In genomic region chr10:114274616-114275453, GRCh38 we compare ENCODE assay signal across 26 cellular contexts. TPM values are rescaled to one million over a fixed set of nuclear protein-coding genes. Genes with fewer than 3 reads are reported as not detected.
DNase-seq lines count a peak whose midpoint lies in the region; ATAC-seq, FAIRE-seq and TF ChIP-seq lines count a peak whose summit lies in the region.
"Had no signal": no experiment of that assay in that cellular context is flagged by ENCODE, and none has a peak within 500 bp of the region (broad histone marks: within the 10 kb centered on the region; RNA-seq: fewer than 3 reads in every experiment).

No MANE protein-coding gene starts in this region.

- H3K4me1 ChIP-seq in HepG2 (ENCODE audit: insufficient read depth, low read length) (0 out of 2 replicates have a peak, but pooled peaks cover 6% of the 10 kb centered on the region), tibial artery (peaks cover 0 to 13% (median 6%) of the 10 kb centered on the region in 4 donors), neural progenitor cell (no peaks in the 10 kb centered on the region)
- H3K4me1 ChIP-seq: BE2C had no signal

- POLR2A ChIA-PET in HEK293T (lab: Yijun Ruan, JAX) (no interaction called here), HepG2 (lab: Yijun Ruan, JAX) (no interaction called here)

- no peak overlapping the region for H3K27ac Mint-ChIP-seq in neural progenitor cell
- H3K27ac Mint-ChIP-seq: GM23338, IgD-negative memory B cell had no signal

- H3K4me2 ChIP-seq in HepG2 (ENCODE audit: low read depth, low read length) (no peak overlapping the region), neural progenitor cell (no peak overlapping the region)
- H3K4me2 ChIP-seq: GM23338 had no signal

- no peak for ATAC-seq in HepG2
- ATAC-seq: GM23338, HCT116 had no signal

- no peak overlapping the region for H3K4me3 Mint-ChIP-seq in neural progenitor cell
- H3K4me3 Mint-ChIP-seq: CD4-positive, CD25-positive, alpha-beta regulatory T cell; CD8-positive, alpha-beta memory T cell; GM23338; IgD-negative memory B cell had no signal

- no peaks in the 10 kb centered on the region for H3K27me3 ChIP-seq in bronchial epithelial cell (ENCODE audit: control insufficient read depth, insufficient read depth, low read length)
- peaks cover 4 to 20% of the 10 kb centered on the region in 2 experiments; a peak in 3 of 5 replicates for H3K27me3 ChIP-seq in HepG2 (ENCODE audit: control insufficient read depth in 1 of 2, insufficient read depth in 2 of 2, low read length in 2 of 2)
- peaks cover 0 to 18% of the 10 kb centered on the region in 2 donors for H3K27me3 ChIP-seq in tibial artery
- no peaks in the 10 kb centered on the region for H3K27me3 ChIP-seq in neural progenitor cell
- H3K27me3 ChIP-seq: BE2C had no signal

- no peaks in the 10 kb centered on the region for H3K36me3 ChIP-seq in bronchial epithelial cell (ENCODE audit: control insufficient read depth, insufficient read depth, low read length)
- no peaks in the 10 kb centered on the region for H3K36me3 ChIP-seq in HepG2 (replicated peaks in 1 of 2; ENCODE audit: control insufficient read depth in 1 of 2, insufficient read depth in 2 of 2, low read length in 2 of 2)
- H3K36me3 ChIP-seq in tibial artery = no peaks in the 10 kb centered on the region
- no peaks in the 10 kb centered on the region for H3K36me3 ChIP-seq in neural progenitor cell
- H3K36me3 ChIP-seq: BE2C had no signal

- H3F3A ChIP-seq in neural progenitor cell (ENCODE audit: low read depth) = no peaks in the 10 kb centered on the region

- H3K4me3 ChIP-seq in bronchial epithelial cell (ENCODE audit: low read depth, low read length) (no peak overlapping the region), HepG2 (replicated peaks in 1 of 3; ENCODE audit: insufficient read depth in 1 of 3, low read depth in 2 of 3, low read length in 3 of 3) (no peak overlapping the region), tibial artery (no peak overlapping the region), neural progenitor cell (no peak overlapping the region)
- H3K4me3 ChIP-seq: GM23338 had no signal

- H3K36me3 Mint-ChIP-seq in neural progenitor cell = no peaks in the 10 kb centered on the region
- H3K36me3 Mint-ChIP-seq: CD4-positive, CD25-positive, alpha-beta regulatory T cell; CD8-positive, alpha-beta memory T cell had no signal

- in situ Hi-C loops in HepG2 (cut with HindIII; ENCODE audit: extremely low pct_ligation_motif_present, low pct_unique_long_range_greater_than_20kb) = no loop called here

- H3K27me3 Mint-ChIP-seq in neural progenitor cell (ENCODE audit: insufficient read depth, low read depth) = peaks cover 7% of the 10 kb centered on the region

- intact Hi-C loops in HepG2 (cut with micrococcal nuclease; ENCODE audit: unreplicated experiment) = no loop called here
- intact Hi-C loops in tibial artery (cut with DNase I; ENCODE audit: low total_unique reads) = no loop called here

- TF ChIP-seq CTCF in bronchial epithelial cell (IDR thresholded peaks at IDR 0.05; ENCODE audit: insufficient read depth, low read length, severe bottlenecking) (no peak), HepG2 (CRISPR knock-in tag; IDR thresholded peaks at IDR 0.05) (no peak), tibial artery (IDR thresholded peaks at IDR 0.05) (no peak), neural progenitor cell (IDR thresholded peaks at IDR 0.05) (no peak)

- H3K79me2 ChIP-seq in HepG2 (ENCODE audit: insufficient read depth, low read length) (no peaks in the 10 kb centered on the region), neural progenitor cell (ENCODE audit: low read depth) (no peaks in the 10 kb centered on the region)

- no peak overlapping the region for H3K27ac ChIP-seq in HepG2 (ENCODE audit: extremely low read length, insufficient read depth, low read length)
- H3K27ac ChIP-seq in tibial artery = no peak overlapping the region
- no peak overlapping the region for H3K27ac ChIP-seq in neural progenitor cell

- CTCF ChIA-PET in HEK293T (lab: Yijun Ruan, JAX) (no interaction called here), HepG2 (lab: Yijun Ruan, JAX; ENCODE audit: low intra/inter-chr PET ratio, low total read pairs) (no interaction called here)

- peak; percentile 40 for FAIRE-seq in bronchial epithelial cell (lab: Jason Lieb, UNC)
- no peak for FAIRE-seq in HepG2 (lab: Jason Lieb, UNC)
- FAIRE-seq: A204.1, GM12891, H54, HTR-8/SVneo had no signal

- DNase-seq in HEK293T (ENCODE audit: extremely low spot score) (no peak), bronchial epithelial cell (ENCODE audit: low read depth) (no peak), HepG2 (ENCODE audit: low spot score) (no peak), tibial artery (peak; percentile 20 to 35), neural progenitor cell (ENCODE audit: low spot score) (no peak), NCI-H69 (lab: John Stamatoyannopoulos, UW) (no peak)
- no peak for DNase-seq in activated CD4-positive, alpha-beta T cell treated with anti-CD3 and anti-CD28 coated beads for 1 hour
- DNase-seq: ACHN; BE2C; C1 segment of cervical spinal cord; CD4-positive, CD25-positive, alpha-beta regulatory T cell; CD8-positive, alpha-beta memory T cell; COR-L47; DMS 273 treated with DMSO at 0.1 percent for 48 hours; DMS53; DND-41; EL; KBM-7 had no signal

- TF ChIP-seq RAD21 in HepG2 (CRISPR knock-in tag; IDR thresholded peaks at IDR 0.05) = no peak

- H3K9me3 ChIP-seq in HepG2 (ENCODE audit: low read length) = no peaks in the 10 kb centered on the region
- no peaks in the 10 kb centered on the region for H3K9me3 ChIP-seq in tibial artery
- H3K9me3 ChIP-seq in neural progenitor cell (ENCODE audit: low read depth) = no peaks in the 10 kb centered on the region
- H3K9me3 ChIP-seq: BE2C had no signal

- no peak for TF ChIP-seq POLR2A in HepG2 (IDR thresholded peaks at IDR 0.05; ENCODE audit: insufficient read depth in 1 of 2, low read depth in 2 of 2, low read length in 2 of 2)

- TF ChIP-seq EP300 in HepG2 (IDR thresholded peaks at IDR 0.05; ENCODE audit: low read depth in 2 of 2, low read length in 2 of 2) = no peak
- no peak for TF ChIP-seq EP300 in HepG2 (CRISPR knock-in tag; IDR thresholded peaks at IDR 0.05; ENCODE audit: borderline replicate concordance)

- H4K20me1 ChIP-seq in HepG2 (ENCODE audit: insufficient read depth, low read length) = no peaks in the 10 kb centered on the region
- H4K20me1 ChIP-seq in neural progenitor cell (ENCODE audit: low read depth) = no peaks in the 10 kb centered on the region

- WGBS in HepG2 (ENCODE audit: low lambda C conversion rate) = 53% methylated on average over 14 of the region's 16 CpGs

- no peaks in the 10 kb centered on the region for H3K4me1 Mint-ChIP-seq in neural progenitor cell
- H3K4me1 Mint-ChIP-seq: CD4-positive, CD25-positive, alpha-beta regulatory T cell; CD8-positive, alpha-beta memory T cell; GM23338 had no signal

- peaks cover 3% of the 10 kb centered on the region for H3K9me3 Mint-ChIP-seq in neural progenitor cell
- H3K9me3 Mint-ChIP-seq: CD4-positive, CD25-positive, alpha-beta regulatory T cell; GM23338; IgD-negative memory B cell had no signal

- no peak overlapping the region for H3K9ac ChIP-seq in HepG2 (ENCODE audit: insufficient read depth, low read depth, low read length)
- H3K9ac ChIP-seq in neural progenitor cell = no peak overlapping the region

- BruUV-seq in HepG2 (replicated peaks; lab: Mats Ljungman, UMichigan) = no TSS peak

- H2AFZ ChIP-seq in HepG2 (ENCODE audit: low read length) (no peak overlapping the region), neural progenitor cell (replicated peaks) (no peak overlapping the region)
- H2AFZ ChIP-seq: GM23338 had no signal

TF ChIP-seq in HepG2, 621 proteins besides CTCF, POLR2A, EP300 and RAD21:
- TF ChIP-seq, protein P1, sequence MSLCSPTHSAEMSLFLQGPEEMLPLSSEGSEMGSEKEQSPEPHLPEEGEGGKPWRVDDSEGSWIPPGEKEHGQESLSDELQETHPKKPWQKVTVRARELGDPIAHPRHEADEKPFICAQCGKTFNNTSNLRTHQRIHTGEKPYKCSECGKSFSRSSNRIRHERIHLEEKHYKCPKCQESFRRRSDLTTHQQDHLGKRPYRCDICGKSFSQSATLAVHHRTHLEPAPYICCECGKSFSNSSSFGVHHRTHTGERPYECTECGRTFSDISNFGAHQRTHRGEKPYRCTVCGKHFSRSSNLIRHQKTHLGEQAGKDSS (CRISPR knock-in tag; IDR thresholded peaks at IDR 0.05; ENCODE audit: borderline replicate concordance, low read depth) = no peak
- peak; percentile 89 for TF ChIP-seq ATF7 (IDR thresholded peaks at IDR 0.05)
- no peak for TF ChIP-seq ATF7 (CRISPR knock-in tag; IDR thresholded peaks at IDR 0.05)

RNA-seq across cellular contexts. Expression of gene VWA2, which starts 35.8 kb away (rescaled TPM):
- total RNA-seq in bronchial epithelial cell (1.8 and 3.9 TPM in 2 replicates), HepG2 (2016; rRNA removed; fragmentation: Illumina TruSeq; extraction: Trizol) (not detected in 2 replicates), neural progenitor cell (ENCODE audit: low replicate concordance) (0.09 TPM in 1 of 2 replicates, not detected in the other)
- not detected in 2 replicates for total RNA-seq in HepG2 (2016; cell fraction: cytosol; rRNA removed; fragmentation: Illumina TruSeq; extraction: Trizol; ENCODE audit: low read depth)
- not detected in 2 replicates for total RNA-seq in HepG2 (2016; cell fraction: insoluble cytoplasmic fraction; rRNA removed; fragmentation: Illumina TruSeq; extraction: Trizol)
- total RNA-seq in HepG2 (2016; cell fraction: membrane; rRNA removed; fragmentation: Illumina TruSeq; extraction: Trizol) = not detected in 2 replicates
- total RNA-seq in HepG2 (2016; cell fraction: nucleus; rRNA removed; fragmentation: Illumina TruSeq; extraction: Trizol) = not detected in 2 replicates
- not detected in 2 replicates for polyA plus RNA-seq in HepG2 (2011; rRNA removed)
- not detected in 2 replicates for polyA plus RNA-seq in HepG2 (2011; cell fraction: cytosol; rRNA removed)
- not detected in 2 replicates for polyA plus RNA-seq in HepG2 (2011; cell fraction: nucleus; rRNA removed)
- not detected in 2 replicates for polyA plus RNA-seq in HepG2 (2012)
- not detected in 2 replicates for polyA plus RNA-seq in HepG2 (2016; cell fraction: cytosol; fragmentation: Illumina TruSeq; extraction: Trizol; ENCODE audit: low read depth)
- polyA plus RNA-seq in HepG2 (2016; cell fraction: insoluble cytoplasmic fraction; fragmentation: Illumina TruSeq; extraction: Trizol; ENCODE audit: low read depth) = not detected in 2 replicates
- polyA plus RNA-seq in HepG2 (2016; cell fraction: membrane; fragmentation: Illumina TruSeq; extraction: Trizol; ENCODE audit: low read depth) = not detected in 2 replicates
- polyA plus RNA-seq in HepG2 (2016; cell fraction: nucleus; fragmentation: Illumina TruSeq; extraction: Trizol; ENCODE audit: insufficient read depth, low read depth) = not detected in 2 replicates
- 0.07 TPM in 1 of 2 replicates, not detected in the other for polyA minus RNA-seq in HepG2 (2011; rRNA and poly(A)+ RNA removed; ENCODE audit: low replicate concordance)
- not detected in 2 replicates for polyA minus RNA-seq in HepG2 (2011; cell fraction: cytosol; rRNA and poly(A)+ RNA removed)
- not detected in 2 replicates for polyA minus RNA-seq in HepG2 (2011; cell fraction: nucleus; rRNA and poly(A)+ RNA removed)
- total RNA-seq: CD8-positive, alpha-beta memory T cell; G401 had no signal
- polyA plus RNA-seq: CD4-positive, CD25-positive, alpha-beta regulatory T cell; CD8-positive, alpha-beta memory T cell; IgD-negative memory B cell had no signal

Comparison
In these comparisons a context has a peak if more than half of its experiments do, and no peak if none do; other contexts are left out.
1. DNase-seq: peak in tibial artery (2 of 2); none in HEK293T (single experiment), bronchial epithelial cell (single experiment), HepG2 (single experiment), activated CD4-positive, alpha-beta T cell treated with anti-CD3 and anti-CD28 coated beads for 1 hour (single experiment), neural progenitor cell (single experiment) and NCI-H69 (single experiment).